ENCODE assay signal across 7 cellular contexts in genomic region chr1:155967410-155968400, GRCh38. TPM values are rescaled to one million over a fixed set of nuclear protein-coding genes. Genes with fewer than 3 reads are reported as not detected.
DNase-seq lines count a peak whose midpoint lies in the region; ATAC-seq and TF ChIP-seq lines count a peak whose summit lies in the region.
"Had no signal": no experiment of that assay in that cellular context is flagged by ENCODE, and none has a peak within 500 bp of the region (broad histone marks: within the 10 kb centered on the region; RNA-seq: fewer than 3 reads in every experiment).

No MANE protein-coding gene starts in this region.

- H3K4me1 ChIP-seq in HUES48 (ENCODE audit: control insufficient read depth, insufficient read depth, low read length): peaks cover 34% of the 10 kb centered on the region
- peaks cover 53 to 66% of the 10 kb centered on the region in 2 donors for H3K4me1 ChIP-seq in naive thymus-derived CD4-positive, alpha-beta T cell (ENCODE audit: control insufficient read depth in 2 of 2, insufficient read depth in 2 of 2, low read length in 2 of 2)

- peak overlapping the region; percentile 90 to 99 (median 97) for H3K27ac Mint-ChIP-seq in brain
- peak overlapping the region; percentile 90 to 96 (median 95) for H3K27ac Mint-ChIP-seq in naive thymus-derived CD4-positive, alpha-beta T cell

- H3K27ac ChIP-seq in HUES48 (ENCODE audit: low read depth, low read length): peak overlapping the region; percentile 51
- H3K27ac ChIP-seq in naive thymus-derived CD4-positive, alpha-beta T cell (ENCODE audit: low read depth, low read length): peak overlapping the region; percentile 66

- peak; percentile 44 for ATAC-seq in naive thymus-derived CD4-positive, alpha-beta T cell

- H3K4me1 Mint-ChIP-seq in brain: peaks cover 68% of the 10 kb centered on the region
- peaks cover 66 to 74% (median 69%) of the 10 kb centered on the region in 7 donors for H3K4me1 Mint-ChIP-seq in naive thymus-derived CD4-positive, alpha-beta T cell

- CTCF ChIA-PET in naive thymus-derived CD4-positive, alpha-beta T cell (lab: Charles Lee): interaction anchor here (0.6 to 5.7 kb wide), 10 partner anchors 11 to 61 kb away, joined by 3 to 39 read pairs (median 4); partner anchors contain the start of genes ARHGEF2 and KHDC4

- POLR2A ChIA-PET in naive thymus-derived CD4-positive, alpha-beta T cell (lab: Charles Lee): interaction anchor here (0.5 to 9.5 kb wide), 11 partner anchors 11 to 35 kb away, joined by 3 to 144 read pairs (median 5); partner anchors contain the start of genes ARHGEF2 and KHDC4

- H3K4me3 ChIP-seq in HUES48 (ENCODE audit: low read depth, low read length): no peak overlapping the region
- H3K4me3 ChIP-seq in naive thymus-derived CD4-positive, alpha-beta T cell (ENCODE audit: low read length): peak overlapping the region; percentile 24
- H3K4me3 ChIP-seq in MG63: no peak overlapping the region

- no peaks in the 10 kb centered on the region for H3K9me3 ChIP-seq in HUES48 (ENCODE audit: control insufficient read depth, insufficient read depth, low read length)
- H3K9me3 ChIP-seq in naive thymus-derived CD4-positive, alpha-beta T cell (ENCODE audit: control insufficient read depth in 2 of 3, low read length in 3 of 3): no peaks in the 10 kb centered on the region
- H3K9me3 ChIP-seq in MG63: no peaks in the 10 kb centered on the region

- intact Hi-C loops in naive thymus-derived CD4-positive, alpha-beta T cell (cut with micrococcal nuclease): loop anchor here (1.0 to 2.0 kb wide), 4 partner anchors 9 to 22 kb away; no protein-coding TSS in a partner anchor

- peak overlapping the region; percentile 0 to 81 (median 76) for H3K4me3 Mint-ChIP-seq in brain
- H3K4me3 Mint-ChIP-seq in naive thymus-derived CD4-positive, alpha-beta T cell: peak overlapping the region; percentile 61 to 95 (median 83)

- H3K9ac ChIP-seq in HUES48 (ENCODE audit: low read depth, low read length): no peak overlapping the region

- H3K9me3 Mint-ChIP-seq in brain: no peaks in the 10 kb centered on the region
- peaks cover 0 to 1% (median 0%) of the 10 kb centered on the region in 11 donors for H3K9me3 Mint-ChIP-seq in naive thymus-derived CD4-positive, alpha-beta T cell

- peak in 7 of 9 donors; percentile 42 to 54 (median 48) for DNase-seq in naive thymus-derived CD4-positive, alpha-beta T cell
- DNase-seq in DMS79 treated with DMSO at 0.1 percent for 48 hours (lab: John Stamatoyannopoulos, UW) (no peak), MG63 (no peak), mesenteric fat pad (ENCODE audit: low spot score) (no peak)
- DNase-seq: activated CD4-positive, CD25-positive, alpha-beta regulatory T cell had no signal

- TF ChIP-seq CTCF in brain (conservative IDR thresholded peaks at IDR 0.05): no peak

- peaks cover 60% of the 10 kb centered on the region for H3K36me3 Mint-ChIP-seq in brain
- H3K36me3 Mint-ChIP-seq in naive thymus-derived CD4-positive, alpha-beta T cell: peaks cover 0 to 42% (median 19%) of the 10 kb centered on the region in 5 donors

- peaks cover 61% of the 10 kb centered on the region for H3K36me3 ChIP-seq in HUES48 (ENCODE audit: control insufficient read depth, insufficient read depth, low read length)
- peaks cover 12 to 68% (median 26%) of the 10 kb centered on the region in 3 experiments for H3K36me3 ChIP-seq in naive thymus-derived CD4-positive, alpha-beta T cell (ENCODE audit: control insufficient read depth in 2 of 3, insufficient read depth in 3 of 3, low read length in 3 of 3)
- peaks cover 92% of the 10 kb centered on the region for H3K36me3 ChIP-seq in MG63

- no peaks in the 10 kb centered on the region for H3K27me3 ChIP-seq in HUES48 (ENCODE audit: control insufficient read depth, insufficient read depth, low read length)
- H3K27me3 ChIP-seq in naive thymus-derived CD4-positive, alpha-beta T cell (ENCODE audit: control insufficient read depth in 2 of 2, insufficient read depth in 2 of 2, low read length in 2 of 2): no peaks in the 10 kb centered on the region
- no peaks in the 10 kb centered on the region for H3K27me3 ChIP-seq in MG63

- H3K27me3 Mint-ChIP-seq in brain: peaks cover 7% of the 10 kb centered on the region
- H3K27me3 Mint-ChIP-seq in naive thymus-derived CD4-positive, alpha-beta T cell: no peaks in the 10 kb centered on the region

RNA-seq across cellular contexts. Expression of gene ARHGEF2, which starts 10.6 kb away (rescaled TPM):
- polyA plus RNA-seq in brain (ENCODE audit: insufficient read depth, low read depth, low replicate concordance): 195 TPM
- 100 to 1,000 TPM; 108 to 236 (median 182) TPM for total RNA-seq in naive thymus-derived CD4-positive, alpha-beta T cell
- polyA plus RNA-seq in naive thymus-derived CD4-positive, alpha-beta T cell: 10 to 100 TPM; 17.0 to 28.5 TPM
- 38.7 and 70.6 TPM in 2 replicates for total RNA-seq in MG63 (2014; rRNA removed; shearing (Covaris generic); ENCODE audit: low replicate concordance)
- 150 TPM for total RNA-seq in mesenteric fat pad

RNA-seq across cellular contexts. Expression of gene RXFP4, which starts 26.3 kb away (rescaled TPM):
- not detected for polyA plus RNA-seq in brain (ENCODE audit: insufficient read depth, low read depth, low replicate concordance)
- total RNA-seq in naive thymus-derived CD4-positive, alpha-beta T cell: not detected
- polyA plus RNA-seq in naive thymus-derived CD4-positive, alpha-beta T cell: 1 to 10 TPM in 1 of 2 donors, under 1 TPM in 1; 0.60 to 1.3 TPM
- total RNA-seq in MG63 (2014; rRNA removed; shearing (Covaris generic); ENCODE audit: low replicate concordance): not detected in 2 replicates
- not detected for total RNA-seq in mesenteric fat pad

RNA-seq across cellular contexts. Expression of gene KHDC4, which starts 33.5 kb away (rescaled TPM):
- 24.1 TPM for polyA plus RNA-seq in brain (ENCODE audit: insufficient read depth, low read depth, low replicate concordance)
- 100 to 1,000 TPM in 2 of 5 experiments, 10 to 100 TPM in 3; 64.6 to 117 (median 79.8) TPM for total RNA-seq in naive thymus-derived CD4-positive, alpha-beta T cell
- polyA plus RNA-seq in naive thymus-derived CD4-positive, alpha-beta T cell: 1 to 10 TPM; 8.1 to 9.3 TPM
- total RNA-seq in MG63 (2014; rRNA removed; shearing (Covaris generic); ENCODE audit: low replicate concordance): 26.0 and 32.1 TPM in 2 replicates
- 30.7 TPM for total RNA-seq in mesenteric fat pad

RNA-seq across cellular contexts. Expression of gene SSR2, which starts 53.0 kb away (rescaled TPM):
- 451 TPM for polyA plus RNA-seq in brain (ENCODE audit: insufficient read depth, low read depth, low replicate concordance)
- 100 to 1,000 TPM; 207 to 278 (median 256) TPM for total RNA-seq in naive thymus-derived CD4-positive, alpha-beta T cell
- 100 to 1,000 TPM; 366 to 393 TPM for polyA plus RNA-seq in naive thymus-derived CD4-positive, alpha-beta T cell
- total RNA-seq in MG63 (2014; rRNA removed; shearing (Covaris generic); ENCODE audit: low replicate concordance): 243 and 387 TPM in 2 replicates
- total RNA-seq in mesenteric fat pad: 179 TPM

RNA-seq across cellular contexts. Expression of gene RIT1, which starts 56.6 kb away (rescaled TPM):
- polyA plus RNA-seq in brain (ENCODE audit: insufficient read depth, low read depth, low replicate concordance): 12.2 TPM
- 10 to 100 TPM; 34.0 to 83.9 (median 41.4) TPM for total RNA-seq in naive thymus-derived CD4-positive, alpha-beta T cell
- 10 to 100 TPM; 19.1 to 19.7 TPM for polyA plus RNA-seq in naive thymus-derived CD4-positive, alpha-beta T cell
- 43.4 and 54.6 TPM in 2 replicates for total RNA-seq in MG63 (2014; rRNA removed; shearing (Covaris generic); ENCODE audit: low replicate concordance)
- 31.8 TPM for total RNA-seq in mesenteric fat pad

Comparison
In these comparisons a context has a peak if more than half of its experiments do, and no peak if none do; other contexts are left out.
1. DNase-seq: peak in naive thymus-derived CD4-positive, alpha-beta T cell (7 of 9); none in DMS79 treated with DMSO at 0.1 percent for 48 hours (single experiment), MG63 (single experiment) and mesenteric fat pad (single experiment).